24 cellular contexts compared by ENCODE assay signal in genomic region chr12:2390133-2390532, GRCh38.
"Had no signal": no experiment of that assay in that cellular context is flagged by ENCODE, and none has a peak within 500 bp of the region (broad histone marks: within the 10 kb centered on the region; RNA-seq: fewer than 3 reads in every experiment).

No MANE protein-coding gene starts in this region.

- H3K4me2 ChIP-seq: KMS-11 had no signal

- H3K4me3 ChIP-seq: body of pancreas, cardiac muscle cell, Peyer's patch had no signal

- DNase-seq: activated CD4-positive, alpha-beta T cell treated with anti-CD3 and anti-CD28 coated beads for 48 hours; activated CD4-positive, alpha-beta T cell treated with anti-CD3 and anti-CD28 coated beads, Interleukin-2, amount 50 U/mL, for 48 hours; activated CD4-positive, CD25-positive, alpha-beta regulatory T cell treated with anti-CD3 and anti-CD28 coated beads, Interleukin-2, amount 50 U/mL, for 72 hours; activated CD8-positive, alpha-beta memory T cell treated with anti-CD3 and anti-CD28 coated beads, Interleukin-2, amount 10 ng/mL, durations not matched to agents 7 days and 5 days; activated effector memory CD4-positive, alpha-beta T cell treated with Interleukin-2 at 50 U/mL for 16 hours; activated naive CD4-positive, alpha-beta T cell; activated T-cell treated with anti-CD3 and anti-CD28 coated beads, Interleukin-2, amount 50 U/mL, for 24 hours; aorta; body of pancreas; MM.1S; NCI-H146; NCI-H187 treated with DMSO at 0.1 percent for 48 hours; NCI-H2081 treated with DMSO at 0.1 percent for 48 hours; NCI-H2171 treated with DMSO at 0.1 percent for 48 hours; NCI-H226; NCI-H526; SHP77 treated with DMSO at 0.1 percent for 48 hours had no signal

- H3K27me3 ChIP-seq: body of pancreas, cardiac muscle cell, Peyer's patch had no signal

- H3K9me3 ChIP-seq: body of pancreas, Peyer's patch had no signal

- H3K4me1 ChIP-seq: body of pancreas, Peyer's patch had no signal

- H3K4me3 Mint-ChIP-seq: activated CD8-positive, alpha-beta memory T cell treated with anti-CD3 and anti-CD28 coated beads, Interleukin-2, amount 10 ng/mL, durations not matched to agents 7 days and 5 days; activated naive CD4-positive, alpha-beta T cell treated with anti-CD3 and anti-CD28 coated beads, Interleukin-2, amount 50 U/mL, for 24 hours; activated T-cell treated with anti-CD3 and anti-CD28 coated beads, Interleukin-2, amount 50 U/mL, for 24 hours; activated T-helper 1 cell treated with anti-CD3 and anti-CD28 coated beads, Interleukin-12 subunit alpha, Interleukin-12 subunit beta, Interleukin-2, Interleukin-4 antibody, amounts not matched to agents 30 ng/mL and 10 ng/mL and 1 ng/mL, durations not matched to agents 14 hours and 24 hours and 36 hours; T-helper 1 cell treated with Interleukin-12 subunit alpha and Interleukin-12 subunit beta and Interleukin-4 antibody, amounts not matched to agents 30 μg/mL and 1 μg/mL, for 36 hours; WTC11 had no signal

- H3K9ac ChIP-seq: KMS-11 had no signal

- H3K27me3 Mint-ChIP-seq: activated naive CD4-positive, alpha-beta T cell treated with anti-CD3 and anti-CD28 coated beads, Interleukin-2, amount 50 U/mL, for 24 hours had no signal

- H3K36me3 ChIP-seq: cardiac muscle cell, Peyer's patch had no signal

- H3K27ac ChIP-seq: body of pancreas, cardiac muscle cell, KMS-11 had no signal

- H3K27ac Mint-ChIP-seq: activated CD8-positive, alpha-beta memory T cell treated with anti-CD3 and anti-CD28 coated beads, Interleukin-2, amount 10 ng/mL, durations not matched to agents 7 days and 5 days; activated naive CD4-positive, alpha-beta T cell treated with anti-CD3 and anti-CD28 coated beads, Interleukin-2, amount 50 U/mL, for 24 hours; activated T-cell treated with anti-CD3 and anti-CD28 coated beads, Interleukin-2, amount 50 U/mL, for 24 hours; activated T-helper 1 cell treated with anti-CD3 and anti-CD28 coated beads, Interleukin-12 subunit alpha, Interleukin-12 subunit beta, Interleukin-2, Interleukin-4 antibody, amounts not matched to agents 30 ng/mL and 10 ng/mL and 1 ng/mL, durations not matched to agents 14 hours and 24 hours and 36 hours; T-helper 1 cell treated with Interleukin-12 subunit alpha and Interleukin-12 subunit beta and Interleukin-4 antibody, amounts not matched to agents 30 μg/mL and 1 μg/mL, for 36 hours; WTC11 had no signal

- H3K36me3 Mint-ChIP-seq: activated CD8-positive, alpha-beta memory T cell treated with anti-CD3 and anti-CD28 coated beads, Interleukin-2, amount 10 ng/mL, durations not matched to agents 7 days and 5 days; activated naive CD4-positive, alpha-beta T cell treated with anti-CD3 and anti-CD28 coated beads, Interleukin-2, amount 50 U/mL, for 24 hours; WTC11 had no signal

- H3K9me3 Mint-ChIP-seq: activated naive CD4-positive, alpha-beta T cell treated with anti-CD3 and anti-CD28 coated beads, Interleukin-2, amount 50 U/mL, for 24 hours; activated T-cell treated with anti-CD3 and anti-CD28 coated beads, Interleukin-2, amount 50 U/mL, for 24 hours; activated T-helper 1 cell treated with anti-CD3 and anti-CD28 coated beads, Interleukin-12 subunit alpha, Interleukin-12 subunit beta, Interleukin-2, Interleukin-4 antibody, amounts not matched to agents 30 ng/mL and 10 ng/mL and 1 ng/mL, durations not matched to agents 14 hours and 24 hours and 36 hours; T-helper 1 cell treated with Interleukin-12 subunit alpha and Interleukin-12 subunit beta and Interleukin-4 antibody, amounts not matched to agents 30 μg/mL and 1 μg/mL, for 36 hours; WTC11 had no signal

- H3K4me1 Mint-ChIP-seq: activated CD8-positive, alpha-beta memory T cell treated with anti-CD3 and anti-CD28 coated beads, Interleukin-2, amount 10 ng/mL, durations not matched to agents 7 days and 5 days; activated naive CD4-positive, alpha-beta T cell treated with anti-CD3 and anti-CD28 coated beads, Interleukin-2, amount 50 U/mL, for 24 hours; WTC11 had no signal
